30 cellular contexts compared by ENCODE assay signal in the genomic region with DNA sequence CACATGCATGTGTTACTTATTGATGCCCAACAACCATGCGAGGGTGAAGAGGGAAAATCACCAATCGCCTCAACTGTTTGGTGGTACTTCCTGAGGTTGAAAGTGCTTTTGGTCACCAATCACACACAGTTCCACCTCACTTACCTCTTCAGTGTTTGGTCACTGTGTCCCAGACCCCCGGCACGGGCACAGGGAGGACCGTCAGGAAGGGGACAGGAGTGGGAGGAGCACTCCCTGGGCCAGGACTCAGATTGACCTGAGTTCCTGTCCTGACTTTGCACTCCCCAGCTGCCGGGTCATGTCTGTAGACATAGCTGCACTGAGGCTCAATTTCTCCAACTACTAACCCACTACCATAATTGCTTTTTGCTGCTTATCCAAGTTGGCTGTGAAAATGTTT.
"Had no signal": no experiment of that assay in that cellular context is flagged by ENCODE, and none has a peak within 500 bp of the region (broad histone marks: within the 10 kb centered on the region; RNA-seq: fewer than 3 reads in every experiment).

No MANE protein-coding gene starts in this region.

- H3K4me3 ChIP-seq: adrenal gland, ascending aorta had no signal

- ATAC-seq: activated CD8-positive, alpha-beta T cell treated with anti-CD3 and anti-CD28 coated beads for 36 hours; activated naive CD4-positive, alpha-beta T cell treated with anti-CD3 and anti-CD28 coated beads, Interleukin-2, amount 50 U/mL, for 72 hours; activated T-cell treated with anti-CD3 and anti-CD28 coated beads, Interleukin-2, amount 50 U/mL, for 4 hours; activated T-cell treated with anti-CD3 and anti-CD28 coated beads, Interleukin-2, amount 50 U/mL, for 72 hours; activated T-helper 17 cell treated with anti-CD3 and anti-CD28 coated beads, Interleukin-2, amount 50 U/mL, for 72 hours had no signal

- H3K36me3 ChIP-seq: adrenal gland, ascending aorta had no signal

- H3K4me1 ChIP-seq: adrenal gland, ascending aorta had no signal

- H3K9me3 ChIP-seq: adrenal gland, ascending aorta had no signal

- H3K27ac ChIP-seq: adrenal gland, ascending aorta, VCaP had no signal

- DNase-seq: activated B cell treated with CpG ODN at 0.5 μM for 24 hours; activated CD4-positive, alpha-beta memory T cell treated with anti-CD3 and anti-CD28 coated beads for 36 hours; activated CD4-positive, alpha-beta T cell treated with anti-CD3 and anti-CD28 coated beads for 4 hours; activated CD4-positive, alpha-beta T cell treated with anti-CD3 and anti-CD28 coated beads, Interleukin-2, amount 10 ng/mL, durations not matched to agents 24 days and 14 days; activated CD4-positive, alpha-beta T cell treated with anti-CD3 and anti-CD28 coated beads, Interleukin-2, amount 50 U/mL, for 1 hour; activated CD4-positive, alpha-beta T cell treated with anti-CD3 and anti-CD28 coated beads, Interleukin-2, amount 50 U/mL, for 4 hours; activated CD4-positive, CD25-positive, alpha-beta regulatory T cell treated with anti-CD3 and anti-CD28 coated beads, Interleukin-2, amount 50 U/mL, for 72 hours; activated CD8-positive, alpha-beta memory T cell treated with anti-CD3 and anti-CD28 coated beads, Interleukin-2, amount 50 U/mL, for 4 hours; activated CD8-positive, alpha-beta T cell treated with anti-CD3 and anti-CD28 coated beads for 36 hours; activated effector memory CD4-positive, alpha-beta T cell treated with anti-CD3 and anti-CD28 coated beads, Interleukin-2, amount 50 U/mL, for 16 hours; activated gamma-delta T cell treated with Interleukin-2 at 50 U/mL for 16 hours; activated naive CD4-positive, alpha-beta T cell; activated naive CD4-positive, alpha-beta T cell treated with anti-CD3 and anti-CD28 coated beads for 36 hours; activated naive CD4-positive, alpha-beta T cell treated with anti-CD3 and anti-CD28 coated beads, Interleukin-2, amount 50 U/mL, for 16 hours; activated naive CD8-positive, alpha-beta T cell treated with anti-CD3 and anti-CD28 coated beads for 36 hours; activated T-cell treated with anti-CD3 and anti-CD28 coated beads for 4 hours; activated T-cell treated with anti-CD3 and anti-CD28 coated beads, Interleukin-2, amount 50 U/mL, for 1 hour; activated T-cell treated with anti-CD3 and anti-CD28 coated beads, Interleukin-2, amount 50 U/mL, for 4 hours; activated T-cell treated with anti-CD3 and anti-CD28 coated beads, Interleukin-2, amount 50 U/mL, for 72 hours; adrenal gland; amniotic stem cell; central memory CD4-positive, alpha-beta T cell; T-helper 1 cell; T-helper 2 cell; T-helper 9 cell had no signal

- FAIRE-seq: TTC549 had no signal

- H3K27me3 ChIP-seq: adrenal gland, ascending aorta had no signal
